Comparison of ENCODE assay signal across 1 cellular context in genomic region chr22:17366830-17367229, GRCh38.
TF ChIP-seq lines count a peak whose summit lies in the region.

No MANE protein-coding gene starts in this region.

TF ChIP-seq in K562, 482 proteins besides CTCF, POLR2A, EP300 and RAD21 (continued from another document and continues in another):
- TF ChIP-seq, protein P1, sequence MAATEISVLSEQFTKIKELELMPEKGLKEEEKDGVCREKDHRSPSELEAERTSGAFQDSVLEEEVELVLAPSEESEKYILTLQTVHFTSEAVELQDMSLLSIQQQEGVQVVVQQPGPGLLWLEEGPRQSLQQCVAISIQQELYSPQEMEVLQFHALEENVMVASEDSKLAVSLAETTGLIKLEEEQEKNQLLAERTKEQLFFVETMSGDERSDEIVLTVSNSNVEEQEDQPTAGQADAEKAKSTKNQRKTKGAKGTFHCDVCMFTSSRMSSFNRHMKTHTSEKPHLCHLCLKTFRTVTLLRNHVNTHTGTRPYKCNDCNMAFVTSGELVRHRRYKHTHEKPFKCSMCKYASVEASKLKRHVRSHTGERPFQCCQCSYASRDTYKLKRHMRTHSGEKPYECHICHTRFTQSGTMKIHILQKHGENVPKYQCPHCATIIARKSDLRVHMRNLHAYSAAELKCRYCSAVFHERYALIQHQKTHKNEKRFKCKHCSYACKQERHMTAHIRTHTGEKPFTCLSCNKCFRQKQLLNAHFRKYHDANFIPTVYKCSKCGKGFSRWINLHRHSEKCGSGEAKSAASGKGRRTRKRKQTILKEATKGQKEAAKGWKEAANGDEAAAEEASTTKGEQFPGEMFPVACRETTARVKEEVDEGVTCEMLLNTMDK (IDR thresholded peaks at IDR 0.05; ENCODE audit: borderline replicate concordance, insufficient read depth, low read depth, low read length, poor library complexity, severe bottlenecking), result peak; percentile 80
- TF ChIP-seq SMAD4 (CRISPR knock-in tag; conservative IDR thresholded peaks at IDR 0.05) (peak; percentile 56), ZNF507 (tag; conservative IDR thresholded peaks at IDR 0.05) (no peak), SOX6 (IDR thresholded peaks at IDR 0.05) (0 out of 2 replicates have a peak, but pooled peaks have one; percentile 45), RNF2 (IDR thresholded peaks at IDR 0.05) (no peak), UBTF (IDR thresholded peaks at IDR 0.05; ENCODE audit: borderline replicate concordance in 1 of 2, low read depth in 2 of 2, low read length in 2 of 2) (peak in 1 of 2 experiments; percentile 68; a peak in 1 of 4 replicates), FOXM1 (IDR thresholded peaks at IDR 0.05; ENCODE audit: low read depth) (no peak), FOXM1 (CRISPR knock-in tag; IDR thresholded peaks at IDR 0.05; ENCODE audit: low read depth) (no peak), FOXK2 (conservative IDR thresholded peaks at IDR 0.05 in 1 of 2, IDR thresholded peaks at IDR 0.05 in 1 of 2; ENCODE audit: low read depth in 2 of 2) (peak; percentile 64 to 69; a peak in 2 of 4 replicates), BHLHE40 (IDR thresholded peaks at IDR 0.05; ENCODE audit: low read length) (0 out of 2 replicates have a peak, but pooled peaks have one; percentile 33), ELF1 (tag; IDR thresholded peaks at IDR 0.05) (peak; percentile 77), MEF2D (tag; conservative IDR thresholded peaks at IDR 0.05; ENCODE audit: low read depth) (no peak), PKNOX1 (IDR thresholded peaks at IDR 0.05) (peak; percentile 62), NR2C2 (CRISPR knock-in tag; IDR thresholded peaks at IDR 0.05) (no peak), NR2C2 (tag; IDR thresholded peaks at IDR 0.05) (peak; percentile 23; the same call in 1 of the 2 replicates), ZSCAN29 (IDR thresholded peaks at IDR 0.05) (no peak), GABPA (tag; conservative IDR thresholded peaks at IDR 0.05; ENCODE audit: low read depth) (peak; percentile 59), ETV1 (tag; conservative IDR thresholded peaks at IDR 0.05; ENCODE audit: low read depth) (peak; percentile 96), NFE2 (IDR thresholded peaks at IDR 0.05; ENCODE audit: low read depth) (no peak), MAZ (CRISPR knock-in tag; conservative IDR thresholded peaks at IDR 0.05 in 1 of 2, IDR thresholded peaks at IDR 0.05 in 1 of 2) (peak in 1 of 2 experiments; percentile 34; a peak in 1 of 4 replicates), ZNF224 (CRISPR knock-in tag; IDR thresholded peaks at IDR 0.05) (no peak), L3MBTL2 (IDR thresholded peaks at IDR 0.05) (peak; percentile 48), E2F6 (IDR thresholded peaks at IDR 0.05; ENCODE audit: borderline replicate concordance in 1 of 2, extremely low read depth in 1 of 2, insufficient read depth in 1 of 2, insufficient read length in 1 of 2, low read depth in 1 of 2, low read length in 1 of 2, poor library complexity in 1 of 2, severe bottlenecking in 1 of 2) (peak in 1 of 2 experiments; percentile 45), OTX1 (CRISPR knock-in tag; IDR thresholded peaks at IDR 0.05) (no peak), EGR1 (conservative IDR thresholded peaks at IDR 0.05) (0 out of 2 replicates have a peak, but pooled peaks have one; percentile 2)
- TF ChIP-seq, protein P2, sequence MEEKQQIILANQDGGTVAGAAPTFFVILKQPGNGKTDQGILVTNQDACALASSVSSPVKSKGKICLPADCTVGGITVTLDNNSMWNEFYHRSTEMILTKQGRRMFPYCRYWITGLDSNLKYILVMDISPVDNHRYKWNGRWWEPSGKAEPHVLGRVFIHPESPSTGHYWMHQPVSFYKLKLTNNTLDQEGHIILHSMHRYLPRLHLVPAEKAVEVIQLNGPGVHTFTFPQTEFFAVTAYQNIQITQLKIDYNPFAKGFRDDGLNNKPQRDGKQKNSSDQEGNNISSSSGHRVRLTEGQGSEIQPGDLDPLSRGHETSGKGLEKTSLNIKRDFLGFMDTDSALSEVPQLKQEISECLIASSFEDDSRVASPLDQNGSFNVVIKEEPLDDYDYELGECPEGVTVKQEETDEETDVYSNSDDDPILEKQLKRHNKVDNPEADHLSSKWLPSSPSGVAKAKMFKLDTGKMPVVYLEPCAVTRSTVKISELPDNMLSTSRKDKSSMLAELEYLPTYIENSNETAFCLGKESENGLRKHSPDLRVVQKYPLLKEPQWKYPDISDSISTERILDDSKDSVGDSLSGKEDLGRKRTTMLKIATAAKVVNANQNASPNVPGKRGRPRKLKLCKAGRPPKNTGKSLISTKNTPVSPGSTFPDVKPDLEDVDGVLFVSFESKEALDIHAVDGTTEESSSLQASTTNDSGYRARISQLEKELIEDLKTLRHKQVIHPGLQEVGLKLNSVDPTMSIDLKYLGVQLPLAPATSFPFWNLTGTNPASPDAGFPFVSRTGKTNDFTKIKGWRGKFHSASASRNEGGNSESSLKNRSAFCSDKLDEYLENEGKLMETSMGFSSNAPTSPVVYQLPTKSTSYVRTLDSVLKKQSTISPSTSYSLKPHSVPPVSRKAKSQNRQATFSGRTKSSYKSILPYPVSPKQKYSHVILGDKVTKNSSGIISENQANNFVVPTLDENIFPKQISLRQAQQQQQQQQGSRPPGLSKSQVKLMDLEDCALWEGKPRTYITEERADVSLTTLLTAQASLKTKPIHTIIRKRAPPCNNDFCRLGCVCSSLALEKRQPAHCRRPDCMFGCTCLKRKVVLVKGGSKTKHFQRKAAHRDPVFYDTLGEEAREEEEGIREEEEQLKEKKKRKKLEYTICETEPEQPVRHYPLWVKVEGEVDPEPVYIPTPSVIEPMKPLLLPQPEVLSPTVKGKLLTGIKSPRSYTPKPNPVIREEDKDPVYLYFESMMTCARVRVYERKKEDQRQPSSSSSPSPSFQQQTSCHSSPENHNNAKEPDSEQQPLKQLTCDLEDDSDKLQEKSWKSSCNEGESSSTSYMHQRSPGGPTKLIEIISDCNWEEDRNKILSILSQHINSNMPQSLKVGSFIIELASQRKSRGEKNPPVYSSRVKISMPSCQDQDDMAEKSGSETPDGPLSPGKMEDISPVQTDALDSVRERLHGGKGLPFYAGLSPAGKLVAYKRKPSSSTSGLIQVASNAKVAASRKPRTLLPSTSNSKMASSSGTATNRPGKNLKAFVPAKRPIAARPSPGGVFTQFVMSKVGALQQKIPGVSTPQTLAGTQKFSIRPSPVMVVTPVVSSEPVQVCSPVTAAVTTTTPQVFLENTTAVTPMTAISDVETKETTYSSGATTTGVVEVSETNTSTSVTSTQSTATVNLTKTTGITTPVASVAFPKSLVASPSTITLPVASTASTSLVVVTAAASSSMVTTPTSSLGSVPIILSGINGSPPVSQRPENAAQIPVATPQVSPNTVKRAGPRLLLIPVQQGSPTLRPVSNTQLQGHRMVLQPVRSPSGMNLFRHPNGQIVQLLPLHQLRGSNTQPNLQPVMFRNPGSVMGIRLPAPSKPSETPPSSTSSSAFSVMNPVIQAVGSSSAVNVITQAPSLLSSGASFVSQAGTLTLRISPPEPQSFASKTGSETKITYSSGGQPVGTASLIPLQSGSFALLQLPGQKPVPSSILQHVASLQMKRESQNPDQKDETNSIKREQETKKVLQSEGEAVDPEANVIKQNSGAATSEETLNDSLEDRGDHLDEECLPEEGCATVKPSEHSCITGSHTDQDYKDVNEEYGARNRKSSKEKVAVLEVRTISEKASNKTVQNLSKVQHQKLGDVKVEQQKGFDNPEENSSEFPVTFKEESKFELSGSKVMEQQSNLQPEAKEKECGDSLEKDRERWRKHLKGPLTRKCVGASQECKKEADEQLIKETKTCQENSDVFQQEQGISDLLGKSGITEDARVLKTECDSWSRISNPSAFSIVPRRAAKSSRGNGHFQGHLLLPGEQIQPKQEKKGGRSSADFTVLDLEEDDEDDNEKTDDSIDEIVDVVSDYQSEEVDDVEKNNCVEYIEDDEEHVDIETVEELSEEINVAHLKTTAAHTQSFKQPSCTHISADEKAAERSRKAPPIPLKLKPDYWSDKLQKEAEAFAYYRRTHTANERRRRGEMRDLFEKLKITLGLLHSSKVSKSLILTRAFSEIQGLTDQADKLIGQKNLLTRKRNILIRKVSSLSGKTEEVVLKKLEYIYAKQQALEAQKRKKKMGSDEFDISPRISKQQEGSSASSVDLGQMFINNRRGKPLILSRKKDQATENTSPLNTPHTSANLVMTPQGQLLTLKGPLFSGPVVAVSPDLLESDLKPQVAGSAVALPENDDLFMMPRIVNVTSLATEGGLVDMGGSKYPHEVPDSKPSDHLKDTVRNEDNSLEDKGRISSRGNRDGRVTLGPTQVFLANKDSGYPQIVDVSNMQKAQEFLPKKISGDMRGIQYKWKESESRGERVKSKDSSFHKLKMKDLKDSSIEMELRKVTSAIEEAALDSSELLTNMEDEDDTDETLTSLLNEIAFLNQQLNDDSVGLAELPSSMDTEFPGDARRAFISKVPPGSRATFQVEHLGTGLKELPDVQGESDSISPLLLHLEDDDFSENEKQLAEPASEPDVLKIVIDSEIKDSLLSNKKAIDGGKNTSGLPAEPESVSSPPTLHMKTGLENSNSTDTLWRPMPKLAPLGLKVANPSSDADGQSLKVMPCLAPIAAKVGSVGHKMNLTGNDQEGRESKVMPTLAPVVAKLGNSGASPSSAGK (IDR thresholded peaks at IDR 0.05), result 0 out of 2 replicates have a peak, but pooled peaks have one; percentile 15
- TF ChIP-seq, protein P3, sequence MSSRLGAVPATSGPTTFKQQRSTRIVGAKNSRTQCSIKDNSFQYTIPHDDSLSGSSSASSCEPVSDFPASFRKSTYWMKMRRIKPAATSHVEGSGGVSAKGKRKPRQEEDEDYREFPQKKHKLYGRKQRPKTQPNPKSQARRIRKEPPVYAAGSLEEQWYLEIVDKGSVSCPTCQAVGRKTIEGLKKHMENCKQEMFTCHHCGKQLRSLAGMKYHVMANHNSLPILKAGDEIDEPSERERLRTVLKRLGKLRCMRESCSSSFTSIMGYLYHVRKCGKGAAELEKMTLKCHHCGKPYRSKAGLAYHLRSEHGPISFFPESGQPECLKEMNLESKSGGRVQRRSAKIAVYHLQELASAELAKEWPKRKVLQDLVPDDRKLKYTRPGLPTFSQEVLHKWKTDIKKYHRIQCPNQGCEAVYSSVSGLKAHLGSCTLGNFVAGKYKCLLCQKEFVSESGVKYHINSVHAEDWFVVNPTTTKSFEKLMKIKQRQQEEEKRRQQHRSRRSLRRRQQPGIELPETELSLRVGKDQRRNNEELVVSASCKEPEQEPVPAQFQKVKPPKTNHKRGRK (tag; IDR thresholded peaks at IDR 0.05), result peak; percentile 76
- TF ChIP-seq, protein P4, sequence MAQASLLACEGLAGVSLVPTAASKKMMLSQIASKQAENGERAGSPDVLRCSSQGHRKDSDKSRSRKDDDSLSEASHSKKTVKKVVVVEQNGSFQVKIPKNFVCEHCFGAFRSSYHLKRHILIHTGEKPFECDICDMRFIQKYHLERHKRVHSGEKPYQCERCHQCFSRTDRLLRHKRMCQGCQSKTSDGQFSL (CRISPR knock-in tag; IDR thresholded peaks at IDR 0.05), result no peak
- TF ChIP-seq, protein P4 (tag; IDR thresholded peaks at IDR 0.05), result no peak
